ENCODE assay signal across 1 cellular context in genomic region chr1:202938287-202938925, GRCh38.
A peak's percentile ranks its signal among the peaks of the same experiment; 100 is the strongest.
TF ChIP-seq lines count a peak whose summit lies in the region.

No MANE protein-coding gene starts in this region.

TF ChIP-seq in K562, 482 proteins besides CTCF, POLR2A, EP300 and RAD21 (continued from another document and continues in another):
- TF ChIP-seq FOXA3 (CRISPR knock-in tag; conservative IDR thresholded peaks at IDR 0.05 in 1 of 2, IDR thresholded peaks at IDR 0.05 in 1 of 2) (0 out of 4 replicates have a peak, but pooled peaks of 1 of the 2 experiments have one; percentile 16), BMI1 (IDR thresholded peaks at IDR 0.05; ENCODE audit: low read length) (no peak), NRF1 (conservative IDR thresholded peaks at IDR 0.05 in 1 of 2, IDR thresholded peaks at IDR 0.05 in 1 of 2) (0 out of 4 replicates have a peak, but pooled peaks of 1 of the 2 experiments have one; percentile 19), MNT (conservative IDR thresholded peaks at IDR 0.05) (peak in 1 of 2 experiments; percentile 9; a peak in 1 of 4 replicates), CBFA2T2 (conservative IDR thresholded peaks at IDR 0.05) (peak; percentile 71), NR2F6 (CRISPR knock-in tag; IDR thresholded peaks at IDR 0.05) (no peak), ZBTB11 (CRISPR knock-in tag; IDR thresholded peaks at IDR 0.05) (0 out of 6 replicates have a peak, but pooled peaks of 1 of the 3 experiments have one; percentile 9), ZNF707 (CRISPR knock-in tag; conservative IDR thresholded peaks at IDR 0.05) (no peak), TFAP4 (CRISPR knock-in tag; IDR thresholded peaks at IDR 0.05; ENCODE audit: borderline replicate concordance) (peak; percentile 95), USF2 (CRISPR knock-in tag; IDR thresholded peaks at IDR 0.05) (no peak), ATF2 (CRISPR knock-in tag; IDR thresholded peaks at IDR 0.05) (no peak), SRF (CRISPR knock-in tag; IDR thresholded peaks at IDR 0.05) (0 out of 4 replicates have a peak, but pooled peaks of 1 of the 2 experiments have one; percentile 56), MLX (CRISPR knock-in tag; conservative IDR thresholded peaks at IDR 0.05) (no peak), EZH2 (IDR thresholded peaks at IDR 0.05; ENCODE audit: borderline replicate concordance, low read depth, low read length) (no peak), EHMT2 (IDR thresholded peaks at IDR 0.05) (0 out of 2 replicates have a peak, but pooled peaks have one; percentile 28), U2AF2 (optimal IDR thresholded peaks at IDR 0.05; ENCODE audit: low read depth, low read length) (no peak), TAF9B (IDR thresholded peaks at IDR 0.05; ENCODE audit: partially characterized antibody) (peak; percentile 40), ATF1 (CRISPR knock-in tag; IDR thresholded peaks at IDR 0.05) (no peak), ATF1 (tag; IDR thresholded peaks at IDR 0.05) (0 out of 2 replicates have a peak, but pooled peaks have one; percentile 21), SRSF1 (IDR thresholded peaks at IDR 0.05; ENCODE audit: low read depth, low read length) (no peak), CREB5 (CRISPR knock-in tag; IDR thresholded peaks at IDR 0.05) (no peak), HNRNPH1 (optimal IDR thresholded peaks at IDR 0.05; ENCODE audit: low read depth, low read length) (no peak), HDAC3 (IDR thresholded peaks at IDR 0.05; ENCODE audit: borderline replicate concordance, partially characterized antibody) (peak; percentile 46), BRF1 (IDR thresholded peaks at IDR 0.05; ENCODE audit: borderline replicate concordance, extremely low read depth, insufficient read length) (no peak), RBM34 (IDR thresholded peaks at IDR 0.05; ENCODE audit: borderline replicate concordance, insufficient read depth, low read length) (no peak), ZNF717 (CRISPR knock-in tag; IDR thresholded peaks at IDR 0.05) (no peak), SNRNP70 (optimal IDR thresholded peaks at IDR 0.05; ENCODE audit: low read depth, low read length) (no peak), ADNP (tag; IDR thresholded peaks at IDR 0.05) (peak; percentile 56; the same call in 1 of the 2 replicates), ZC3H8 (IDR thresholded peaks at IDR 0.05) (no peak), CBX3 (IDR thresholded peaks at IDR 0.05; ENCODE audit: borderline replicate concordance in 1 of 2, low read length in 2 of 2) (no peak), TBL1XR1 (IDR thresholded peaks at IDR 0.05; ENCODE audit: low read length in 2 of 2) (peak in 1 of 2 experiments; percentile 58; a peak in 1 of 4 replicates), ZNF592 (IDR thresholded peaks at IDR 0.05) (no peak), NBN (IDR thresholded peaks at IDR 0.05; ENCODE audit: low read depth) (peak; percentile 88), ZNF140 (CRISPR knock-in tag; IDR thresholded peaks at IDR 0.05) (no peak), ZKSCAN1 (IDR thresholded peaks at IDR 0.05; ENCODE audit: low read depth, low read length) (peak; percentile 76; the same call in 1 of the 2 replicates), RBFOX2 (IDR thresholded peaks at IDR 0.05; ENCODE audit: low read depth, low read length) (no peak), ZFPM2 (CRISPR knock-in tag; IDR thresholded peaks at IDR 0.05) (no peak), FOXO4 (CRISPR knock-in tag; IDR thresholded peaks at IDR 0.05) (no peak), TAL1 (IDR thresholded peaks at IDR 0.05) (peak; percentile 72), MEIS2 (IDR thresholded peaks at IDR 0.05; ENCODE audit: partially characterized antibody) (no peak), ZNF512 (tag; IDR thresholded peaks at IDR 0.05) (no peak), ZNF23 (CRISPR knock-in tag; IDR thresholded peaks at IDR 0.05) (no peak), ZNF431 (CRISPR knock-in tag; IDR thresholded peaks at IDR 0.05) (no peak), NFATC3 (IDR thresholded peaks at IDR 0.05) (peak; percentile 56; the same call in 1 of the 2 replicates), ZNF75A (CRISPR knock-in tag; IDR thresholded peaks at IDR 0.05) (no peak), RFX7 (CRISPR knock-in tag; IDR thresholded peaks at IDR 0.05) (no peak), ZNF274 (IDR thresholded peaks at IDR 0.05; ENCODE audit: borderline replicate concordance, low read depth, low read length) (no peak), ZNF551 (CRISPR knock-in tag; IDR thresholded peaks at IDR 0.05) (no peak)
